Comparison of ENCODE assay signal across 1 cellular context in the genomic region with DNA sequence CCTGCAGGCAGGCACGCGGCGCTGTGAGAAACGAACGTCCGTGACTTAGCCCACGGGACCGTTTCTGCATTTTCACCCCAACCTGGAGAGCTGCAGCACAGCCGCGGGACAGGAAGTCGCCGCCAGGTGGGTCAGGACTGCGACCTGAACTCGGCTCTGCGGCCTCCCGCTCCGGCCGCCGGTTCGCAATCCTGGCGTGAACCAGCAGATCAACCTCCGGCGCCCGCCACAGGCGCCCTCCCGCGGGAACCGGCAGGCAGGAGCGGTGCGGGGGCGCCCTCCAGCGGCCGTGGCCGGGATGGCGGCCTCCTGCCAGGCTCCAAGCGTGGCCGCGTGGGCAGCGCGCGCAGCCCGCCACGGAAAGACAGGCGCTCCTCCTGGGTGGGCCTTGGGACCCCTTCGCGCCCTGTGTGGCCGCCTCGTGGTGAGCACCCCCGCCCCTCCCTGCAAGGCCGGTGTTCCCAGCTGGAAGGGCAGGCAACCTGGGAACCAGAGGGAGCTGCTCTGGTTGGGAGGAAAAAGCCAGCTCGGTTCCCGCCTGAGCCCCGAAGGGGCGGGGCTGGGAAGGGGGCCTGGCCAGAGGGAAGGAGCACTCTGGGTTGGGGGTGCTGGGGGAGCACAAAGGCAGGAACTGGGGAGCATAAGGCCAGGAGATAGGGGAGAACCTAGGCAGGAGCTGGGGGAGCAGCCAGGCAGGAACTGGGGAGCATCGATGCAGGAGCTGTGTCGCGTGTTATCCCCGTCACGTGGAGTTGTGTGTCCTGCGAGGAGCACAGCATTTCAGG.
TF ChIP-seq lines count a peak whose summit lies in the region.

No MANE protein-coding gene starts in this region.

TF ChIP-seq in HepG2, 621 proteins besides CTCF, POLR2A, EP300 and RAD21 (continued from another document and continues in another):
- TF ChIP-seq MYPOP (CRISPR knock-in tag; IDR thresholded peaks at IDR 0.05) (peak; percentile 86; the same call in 1 of the 2 replicates), ZNF512 (CRISPR knock-in tag; IDR thresholded peaks at IDR 0.05) (0 out of 2 replicates have a peak, but pooled peaks have one; percentile 61), SMYD3 (CRISPR knock-in tag; IDR thresholded peaks at IDR 0.05) (peak; percentile 69; the same call in 1 of the 2 replicates), ZNF724P (CRISPR knock-in tag; IDR thresholded peaks at IDR 0.05; ENCODE audit: borderline replicate concordance) (peak; percentile 85; the same call in 1 of the 2 replicates), ZFP41 (CRISPR knock-in tag; IDR thresholded peaks at IDR 0.05; ENCODE audit: borderline replicate concordance) (peak; percentile 76; the same call in 1 of the 2 replicates), ZNF775 (CRISPR knock-in tag; IDR thresholded peaks at IDR 0.05; ENCODE audit: borderline replicate concordance) (no peak), ZNF263 (CRISPR knock-in tag; IDR thresholded peaks at IDR 0.05) (peak; percentile 85), CCAR2 (optimal IDR thresholded peaks at IDR 0.05; ENCODE audit: low read depth, low read length) (no peak), ZFY (CRISPR knock-in tag; IDR thresholded peaks at IDR 0.05) (peak; percentile 64; the same call in 1 of the 2 replicates), ZNF205 (CRISPR knock-in tag; IDR thresholded peaks at IDR 0.05) (no peak), RFXAP (CRISPR knock-in tag; IDR thresholded peaks at IDR 0.05; ENCODE audit: borderline replicate concordance) (peak; percentile 35; the same call in 1 of the 2 replicates), RBFOX2 (IDR thresholded peaks at IDR 0.05; ENCODE audit: low read depth, low read length) (peak; percentile 50; the same call in 1 of the 2 replicates), YY1 (IDR thresholded peaks at IDR 0.05; ENCODE audit: insufficient read depth, insufficient replicate concordance, low read depth, low read length) (peak; percentile 83), TFDP1 (CRISPR knock-in tag; IDR thresholded peaks at IDR 0.05; ENCODE audit: borderline replicate concordance) (peak; percentile 91; the same call in 1 of the 2 replicates), NFAT5 (CRISPR knock-in tag; IDR thresholded peaks at IDR 0.05) (0 out of 2 replicates have a peak, but pooled peaks have one; percentile 45), MXD1 (CRISPR knock-in tag; IDR thresholded peaks at IDR 0.05) (peak; percentile 76), KDM2A (CRISPR knock-in tag; IDR thresholded peaks at IDR 0.05; ENCODE audit: borderline replicate concordance, low read depth) (peak; percentile 95), ZNF616 (CRISPR knock-in tag; IDR thresholded peaks at IDR 0.05; ENCODE audit: low read depth) (peak; percentile 83), DNMT1 (CRISPR knock-in tag; IDR thresholded peaks at IDR 0.05) (peak; percentile 91; the same call in 1 of the 2 replicates), ZBTB38 (CRISPR knock-in tag; IDR thresholded peaks at IDR 0.05) (peak; percentile 71), ZNF816 (CRISPR knock-in tag; IDR thresholded peaks at IDR 0.05; ENCODE audit: borderline replicate concordance) (no peak), ZSCAN31 (CRISPR knock-in tag; IDR thresholded peaks at IDR 0.05; ENCODE audit: low read depth) (peak; percentile 95; the same call in 1 of the 2 replicates), ZNF572 (CRISPR knock-in tag; IDR thresholded peaks at IDR 0.05) (no peak), ZNF607 (CRISPR knock-in tag; IDR thresholded peaks at IDR 0.05; ENCODE audit: borderline replicate concordance) (peak; percentile 69; the same call in 1 of the 2 replicates), SRY (CRISPR knock-in tag; IDR thresholded peaks at IDR 0.05) (peak; percentile 58; the same call in 1 of the 2 replicates), ZNF619 (CRISPR knock-in tag; IDR thresholded peaks at IDR 0.05) (peak; percentile 73), ZBTB2 (CRISPR knock-in tag; IDR thresholded peaks at IDR 0.05; ENCODE audit: low read depth) (0 out of 2 replicates have a peak, but pooled peaks have one; percentile 53), TAF15 (IDR thresholded peaks at IDR 0.05; ENCODE audit: low read depth, low read length, poor library complexity, severe bottlenecking) (peak; percentile 80), CEBPG (CRISPR knock-in tag; IDR thresholded peaks at IDR 0.05) (peak; percentile 23; the same call in 1 of the 2 replicates), POLR2G (IDR thresholded peaks at IDR 0.05; ENCODE audit: low read depth, low read length) (no peak)
- TF ChIP-seq, protein P1, sequence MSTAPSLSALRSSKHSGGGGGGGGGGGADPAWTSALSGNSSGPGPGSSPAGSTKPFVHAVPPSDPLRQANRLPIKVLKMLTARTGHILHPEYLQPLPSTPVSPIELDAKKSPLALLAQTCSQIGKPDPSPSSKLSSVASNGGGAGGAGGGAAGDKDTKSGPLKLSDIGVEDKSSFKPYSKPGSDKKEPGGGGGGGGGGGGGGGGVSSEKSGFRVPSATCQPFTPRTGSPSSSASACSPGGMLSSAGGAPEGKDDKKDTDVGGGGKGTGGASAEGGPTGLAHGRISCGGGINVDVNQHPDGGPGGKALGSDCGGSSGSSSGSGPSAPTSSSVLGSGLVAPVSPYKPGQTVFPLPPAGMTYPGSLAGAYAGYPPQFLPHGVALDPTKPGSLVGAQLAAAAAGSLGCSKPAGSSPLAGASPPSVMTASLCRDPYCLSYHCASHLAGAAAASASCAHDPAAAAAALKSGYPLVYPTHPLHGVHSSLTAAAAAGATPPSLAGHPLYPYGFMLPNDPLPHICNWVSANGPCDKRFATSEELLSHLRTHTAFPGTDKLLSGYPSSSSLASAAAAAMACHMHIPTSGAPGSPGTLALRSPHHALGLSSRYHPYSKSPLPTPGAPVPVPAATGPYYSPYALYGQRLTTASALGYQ (CRISPR knock-in tag; IDR thresholded peaks at IDR 0.05), result 0 out of 2 replicates have a peak, but pooled peaks have one; percentile 43
- TF ChIP-seq, protein P2, sequence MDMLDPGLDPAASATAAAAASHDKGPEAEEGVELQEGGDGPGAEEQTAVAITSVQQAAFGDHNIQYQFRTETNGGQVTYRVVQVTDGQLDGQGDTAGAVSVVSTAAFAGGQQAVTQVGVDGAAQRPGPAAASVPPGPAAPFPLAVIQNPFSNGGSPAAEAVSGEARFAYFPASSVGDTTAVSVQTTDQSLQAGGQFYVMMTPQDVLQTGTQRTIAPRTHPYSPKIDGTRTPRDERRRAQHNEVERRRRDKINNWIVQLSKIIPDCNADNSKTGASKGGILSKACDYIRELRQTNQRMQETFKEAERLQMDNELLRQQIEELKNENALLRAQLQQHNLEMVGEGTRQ (IDR thresholded peaks at IDR 0.05; ENCODE audit: low read depth, low read length), result no peak
- TF ChIP-seq, protein P2 (CRISPR knock-in tag; IDR thresholded peaks at IDR 0.05; ENCODE audit: borderline replicate concordance), result peak; percentile 28; the same call in 1 of the 2 replicates
- TF ChIP-seq, protein P3, sequence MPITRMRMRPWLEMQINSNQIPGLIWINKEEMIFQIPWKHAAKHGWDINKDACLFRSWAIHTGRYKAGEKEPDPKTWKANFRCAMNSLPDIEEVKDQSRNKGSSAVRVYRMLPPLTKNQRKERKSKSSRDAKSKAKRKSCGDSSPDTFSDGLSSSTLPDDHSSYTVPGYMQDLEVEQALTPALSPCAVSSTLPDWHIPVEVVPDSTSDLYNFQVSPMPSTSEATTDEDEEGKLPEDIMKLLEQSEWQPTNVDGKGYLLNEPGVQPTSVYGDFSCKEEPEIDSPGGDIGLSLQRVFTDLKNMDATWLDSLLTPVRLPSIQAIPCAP (CRISPR knock-in tag; IDR thresholded peaks at IDR 0.05; ENCODE audit: low read depth), result no peak
- TF ChIP-seq, protein P4, sequence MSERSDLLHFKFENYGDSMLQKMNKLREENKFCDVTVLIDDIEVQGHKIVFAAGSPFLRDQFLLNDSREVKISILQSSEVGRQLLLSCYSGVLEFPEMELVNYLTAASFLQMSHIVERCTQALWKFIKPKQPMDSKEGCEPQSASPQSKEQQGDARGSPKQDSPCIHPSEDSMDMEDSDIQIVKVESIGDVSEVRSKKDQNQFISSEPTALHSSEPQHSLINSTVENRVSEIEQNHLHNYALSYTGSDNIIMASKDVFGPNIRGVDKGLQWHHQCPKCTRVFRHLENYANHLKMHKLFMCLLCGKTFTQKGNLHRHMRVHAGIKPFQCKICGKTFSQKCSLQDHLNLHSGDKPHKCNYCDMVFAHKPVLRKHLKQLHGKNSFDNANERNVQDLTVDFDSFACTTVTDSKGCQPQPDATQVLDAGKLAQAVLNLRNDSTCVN (CRISPR knock-in tag; IDR thresholded peaks at IDR 0.05; ENCODE audit: borderline replicate concordance), result 0 out of 2 replicates have a peak, but pooled peaks have one; percentile 41
